In the genomic region with DNA sequence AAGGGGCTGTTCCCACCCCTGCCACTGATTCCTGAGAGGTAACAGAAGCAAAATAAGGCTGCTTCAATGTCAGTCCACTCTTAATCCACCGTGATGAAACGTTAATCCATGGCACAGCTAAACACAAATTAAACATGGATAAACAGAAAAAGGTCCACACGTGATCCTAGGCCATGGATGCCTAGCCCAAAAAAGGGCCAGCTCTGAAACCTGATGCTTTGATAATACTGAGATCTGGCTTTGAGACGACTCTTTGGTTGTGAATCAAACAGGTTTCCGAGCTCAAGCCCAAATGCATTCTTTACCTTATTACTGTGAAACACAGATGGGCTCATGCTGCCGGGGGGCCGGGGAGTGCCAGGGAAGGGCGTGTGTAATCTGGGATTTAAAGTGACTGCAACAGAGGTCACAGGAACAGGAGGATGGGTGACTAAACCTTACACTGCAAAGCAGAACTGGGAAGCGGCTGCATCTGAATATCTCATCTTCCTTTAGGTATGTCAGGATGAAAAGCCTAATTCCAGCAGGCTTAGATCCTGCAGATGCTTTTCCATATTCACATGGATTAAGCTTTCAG, we compare ENCODE assay signal across 13 cellular contexts.
DNase-seq lines count a peak whose midpoint lies in the region; ATAC-seq and TF ChIP-seq lines count a peak whose summit lies in the region.
"Had no signal": no experiment of that assay in that cellular context is flagged by ENCODE, and none has a peak within 500 bp of the region (broad histone marks: within the 10 kb centered on the region; RNA-seq: fewer than 3 reads in every experiment).

No MANE protein-coding gene starts in this region.

- TF ChIP-seq CTCF in VCaP (conservative IDR thresholded peaks at IDR 0.05) (no peak), fibroblast of mammary gland (conservative IDR thresholded peaks at IDR 0.05; ENCODE audit: control insufficient read depth, insufficient read depth, low read depth, low read length) (no peak), gastrocnemius medialis (IDR thresholded peaks at IDR 0.05 in 4 of 5, conservative IDR thresholded peaks at IDR 0.05 in 1 of 5) (no peak)

- H3K27me3 ChIP-seq in HAP-1 (ENCODE audit: low read depth) (no peaks in the 10 kb centered on the region), gastrocnemius medialis (no peaks in the 10 kb centered on the region)
- H3K27me3 ChIP-seq: neutrophil had no signal

- H3K9me3 ChIP-seq in HAP-1 (no peaks in the 10 kb centered on the region), gastrocnemius medialis (no peaks in the 10 kb centered on the region)
- H3K9me3 ChIP-seq: neutrophil had no signal

- H3K27ac ChIP-seq in VCaP (peak overlapping the region; percentile 54; the same call in 1 of the 2 replicates), gastrocnemius medialis (peak overlapping the region; percentile 66 to 79 (median 72))
- H3K27ac ChIP-seq: neutrophil had no signal

- H3K36me3 ChIP-seq in HAP-1 (replicated peaks) (peaks cover 6% of the 10 kb centered on the region), gastrocnemius medialis (no peaks in the 10 kb centered on the region)

- H3K4me3 ChIP-seq in HAP-1 (no peak overlapping the region), fibroblast of mammary gland (ENCODE audit: control insufficient read depth, low read depth, low read length) (no peak overlapping the region), gastrocnemius medialis (no peak overlapping the region)

- H3K4me1 ChIP-seq in HAP-1 = peaks cover 39% of the 10 kb centered on the region
- peaks cover 65 to 77% of the 10 kb centered on the region in 2 donors for H3K4me1 ChIP-seq in gastrocnemius medialis

- intact Hi-C loops in gastrocnemius medialis (cut with DNase I; ENCODE audit: low total_unique reads) = no loop called here

- no peak for TF ChIP-seq POLR2A in gastrocnemius medialis (IDR thresholded peaks at IDR 0.05)
- TF ChIP-seq POLR2A in erythroblast (IDR thresholded peaks at IDR 0.05; ENCODE audit: low read length) = no peak

- ATAC-seq in gastrocnemius medialis (peak in 1 of 2 donors; percentile 13), GM18498 (IDR thresholded peaks at IDR 0.05; ENCODE audit: unreplicated experiment) (no peak)
- no peak for ATAC-seq in stimulated activated naive CD8-positive, alpha-beta T cell treated with anti-CD3 and anti-CD28 coated beads, Interleukin-15, Interleukin-2, amounts not matched to agents 100 U/mL and 50 U/mL, for 24 hours
- ATAC-seq: left colon; stimulated activated memory B cell treated with anti-CD40 and anti-IgM and Interleukin-4, amounts not matched to agents 10 μg/mL and 1 μg/mL and 100 μg/mL, for 72 hours had no signal

- DNase-seq in HAP-1 (ENCODE audit: low spot score in 2 of 2) (peak; percentile 62 to 77), fibroblast of mammary gland (ENCODE audit: low read depth) (peak; percentile 46), gastrocnemius medialis (no peak), erythroblast (lab: John Stamatoyannopoulos, UW) (no peak)
- DNase-seq in stimulated activated naive CD8-positive, alpha-beta T cell treated with anti-CD3 and anti-CD28 coated beads, Interleukin-15, Interleukin-2, amounts not matched to agents 100 U/mL and 50 U/mL, for 24 hours = no peak
- DNase-seq: activated T-cell treated with anti-CD3 and anti-CD28 coated beads, Interleukin-2, amount 50 U/mL, for 1 hour; left colon; NCI-H1105 treated with DMSO at 0.1 percent for 48 hours; NCI-H69 had no signal

- in situ Hi-C loops in HAP-1 (cut with MboI; ENCODE audit: low sequenced_read_pairs) = no loop called here
- in situ Hi-C loops in gastrocnemius medialis (cut with MboI; ENCODE audit: low sequenced_read_pairs in 4 of 4) = loop anchor here in 1 of 4 donors (25.0 kb wide), 1 partner anchor 309 kb away; no protein-coding TSS in a partner anchor

Comparison
In these comparisons a context has a peak if more than half of its experiments do, and no peak if none do; other contexts are left out.
1. DNase-seq: peak in HAP-1 (2 of 2) and fibroblast of mammary gland (single experiment); none in gastrocnemius medialis (0 of 2), stimulated activated naive CD8-positive, alpha-beta T cell treated with anti-CD3 and anti-CD28 coated beads, Interleukin-15, Interleukin-2, amounts not matched to agents 100 U/mL and 50 U/mL, for 24 hours (single experiment) and erythroblast (0 of 2).